ENCODE assay signal across 1 cellular context in genomic region chr1:117527566-117528102, GRCh38.
TF ChIP-seq lines count a peak whose summit lies in the region.

No MANE protein-coding gene starts in this region.

TF ChIP-seq in IMR-90, 13 proteins besides CTCF, POLR2A, EP300 and RAD21 (continued from another document):
- TF ChIP-seq NFE2L2 (IDR thresholded peaks at IDR 0.05; ENCODE audit: low read depth, low read length) (no peak), ELK1 (IDR thresholded peaks at IDR 0.05; ENCODE audit: borderline replicate concordance, low read depth, low read length) (no peak), MAFK (IDR thresholded peaks at IDR 0.05; ENCODE audit: low read depth, low read length) (no peak), SMC3 (IDR thresholded peaks at IDR 0.05; ENCODE audit: low read depth, low read length) (no peak), RCOR1 (IDR thresholded peaks at IDR 0.05; ENCODE audit: insufficient replicate concordance, low read length) (no peak), CHD1 (IDR thresholded peaks at IDR 0.05; ENCODE audit: low read depth, low read length) (no peak)
